In the genomic region with DNA sequence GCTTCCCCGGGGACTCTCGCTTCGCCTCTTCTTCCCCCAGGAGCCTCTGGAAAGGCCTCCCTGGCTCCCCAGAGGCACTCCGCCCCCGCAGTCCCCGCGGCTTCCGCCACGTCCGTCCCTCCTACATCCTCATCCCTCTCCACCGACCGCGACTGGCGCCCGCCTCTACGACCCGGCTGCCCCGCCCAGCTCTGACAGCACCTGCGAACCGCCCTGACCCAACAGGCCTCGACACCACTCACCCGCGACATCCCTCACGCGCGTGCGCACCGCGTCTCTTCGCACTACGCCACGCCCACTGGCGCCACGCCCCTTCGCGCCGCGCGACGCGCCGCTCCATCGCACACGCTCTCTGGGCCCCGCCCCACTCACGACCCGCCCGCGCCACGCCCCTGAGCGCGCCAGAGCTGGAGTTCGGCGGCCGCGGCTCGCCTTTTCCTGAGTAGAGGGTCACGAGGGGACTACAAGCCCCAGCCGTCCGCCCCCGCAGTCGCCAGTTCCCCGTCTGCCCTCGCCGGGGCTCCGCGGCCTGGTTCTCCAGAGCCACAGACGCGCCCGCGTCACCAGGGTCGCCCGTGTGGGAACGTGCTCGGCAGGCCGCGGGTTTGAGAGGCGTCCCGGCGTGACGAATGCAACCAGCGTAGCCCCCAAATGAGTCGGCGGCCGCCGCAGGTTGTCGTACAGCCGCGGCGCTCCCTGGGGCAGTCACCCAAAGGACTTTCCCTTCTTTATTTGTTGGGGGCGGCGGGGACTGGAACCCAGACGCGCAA, we compare ENCODE assay signal across 8 cellular contexts. TPM values are rescaled to one million over a fixed set of nuclear protein-coding genes. Genes with fewer than 3 reads are reported as not detected.
DNase-seq lines count a peak whose midpoint lies in the region; ATAC-seq and TF ChIP-seq lines count a peak whose summit lies in the region.

No MANE protein-coding gene starts in this region.

- DNase-seq in Daoy (ENCODE audit: low read depth) (peak; percentile 98), GM23338 (ENCODE audit: low spot score) (peak; percentile 88), Karpas-422 (peak; percentile 99), Peyer's patch (peak; percentile 96 to 99 (median 98)), activated T-helper 1 cell treated with Interleukin-2 at 50 U/mL for 16 hours (ENCODE audit: low read depth) (peak; percentile 97), esophagus squamous epithelium (lab: John Stamatoyannopoulos, UW) (peak; percentile 80), naive B cell (peak; percentile 99)
- DNase-seq in stimulated activated effector memory CD8-positive, alpha-beta T cell treated with anti-CD3 and anti-CD28 coated beads, Interleukin-12 subunit alpha, Interleukin-12 subunit beta, amount 100 ng/mL, for 72 hours (ENCODE audit: low spot score in 2 of 2) = peak; percentile 98 to 99

- H3K9me3 ChIP-seq in Karpas-422 (ENCODE audit: low read length) = no peaks in the 10 kb centered on the region
- no peaks in the 10 kb centered on the region for H3K9me3 ChIP-seq in Peyer's patch
- H3K9me3 ChIP-seq in esophagus squamous epithelium = no peaks in the 10 kb centered on the region

- peak overlapping the region; percentile 82 for H3K4me3 ChIP-seq in GM23338
- H3K4me3 ChIP-seq in Karpas-422 (ENCODE audit: low read length) = peak overlapping the region; percentile 77
- peak overlapping the region; percentile 69 to 97 (median 84) for H3K4me3 ChIP-seq in Peyer's patch
- peak overlapping the region; percentile 62 to 94 (median 85) for H3K4me3 ChIP-seq in esophagus squamous epithelium

- H3K27ac Mint-ChIP-seq in GM23338 (peak overlapping the region; percentile 89; the same call in 1 of the 2 replicates), naive B cell (peak overlapping the region; percentile 97 to 100 (median 100))
- H3K27ac Mint-ChIP-seq in stimulated activated effector memory CD8-positive, alpha-beta T cell treated with anti-CD3 and anti-CD28 coated beads, Interleukin-12 subunit alpha, Interleukin-12 subunit beta, amount 100 ng/mL, for 72 hours = peak overlapping the region; percentile 100

- H3K4me3 Mint-ChIP-seq in GM23338 = peak overlapping the region; percentile 96
- H3K4me3 Mint-ChIP-seq in naive B cell = peak overlapping the region; percentile 78 to 97 (median 94)
- peak overlapping the region; percentile 91 for H3K4me3 Mint-ChIP-seq in stimulated activated effector memory CD8-positive, alpha-beta T cell treated with anti-CD3 and anti-CD28 coated beads, Interleukin-12 subunit alpha, Interleukin-12 subunit beta, amount 100 ng/mL, for 72 hours

- peak overlapping the region; percentile 94 for H3K9ac ChIP-seq in Karpas-422 (ENCODE audit: low read length)

- no peaks in the 10 kb centered on the region for H4K20me1 ChIP-seq in GM23338 (replicated peaks; ENCODE audit: insufficient read depth)
- H4K20me1 ChIP-seq in Karpas-422 (ENCODE audit: insufficient read depth, low read depth, low read length) = no peaks in the 10 kb centered on the region

- TF ChIP-seq POLR2A in Peyer's patch (IDR thresholded peaks at IDR 0.05) (peak; percentile 86 to 91), esophagus squamous epithelium (IDR thresholded peaks at IDR 0.05) (peak in 3 of 4 donors; percentile 81 to 98 (median 91))

- H2AFZ ChIP-seq in GM23338 = peak overlapping the region; percentile 90
- H2AFZ ChIP-seq in Karpas-422 (ENCODE audit: low read length) = no peak overlapping the region

- no peak overlapping the region for H3K27ac ChIP-seq in GM23338 (ENCODE audit: low read depth)
- peak overlapping the region; percentile 100 for H3K27ac ChIP-seq in Karpas-422 (ENCODE audit: low read length)
- H3K27ac ChIP-seq in Peyer's patch = peak overlapping the region; percentile 93 to 100 (median 98)
- peak overlapping the region; percentile 97 to 99 (median 99) for H3K27ac ChIP-seq in esophagus squamous epithelium

- no peaks in the 10 kb centered on the region; the same call in 1 of the 2 replicates for H3K36me3 ChIP-seq in GM23338 (ENCODE audit: insufficient read depth)
- peaks cover 11% of the 10 kb centered on the region for H3K36me3 ChIP-seq in Karpas-422 (ENCODE audit: insufficient read depth, low read length)
- peaks cover 0 to 10% (median 0%) of the 10 kb centered on the region in 3 donors for H3K36me3 ChIP-seq in Peyer's patch
- peaks cover 0 to 15% (median 0%) of the 10 kb centered on the region in 3 donors for H3K36me3 ChIP-seq in esophagus squamous epithelium

- H3K4me2 ChIP-seq in GM23338 (peak overlapping the region; percentile 78), Karpas-422 (ENCODE audit: low read depth, low read length, poor library complexity, severe bottlenecking) (peak overlapping the region; percentile 92)

- H3K9me3 Mint-ChIP-seq in GM23338 (no peaks in the 10 kb centered on the region; the same call in 2 of the 3 replicates), naive B cell (no peaks in the 10 kb centered on the region)
- H3K9me3 Mint-ChIP-seq in stimulated activated effector memory CD8-positive, alpha-beta T cell treated with anti-CD3 and anti-CD28 coated beads, Interleukin-12 subunit alpha, Interleukin-12 subunit beta, amount 100 ng/mL, for 72 hours = no peaks in the 10 kb centered on the region

- peaks cover 13% of the 10 kb centered on the region for H3K4me1 Mint-ChIP-seq in GM23338
- H3K4me1 Mint-ChIP-seq in naive B cell = peaks cover 34 to 54% (median 40%) of the 10 kb centered on the region in 3 donors
- peaks cover 55% of the 10 kb centered on the region for H3K4me1 Mint-ChIP-seq in stimulated activated effector memory CD8-positive, alpha-beta T cell treated with anti-CD3 and anti-CD28 coated beads, Interleukin-12 subunit alpha, Interleukin-12 subunit beta, amount 100 ng/mL, for 72 hours

- peaks cover 9% of the 10 kb centered on the region; the same call in 1 of the 2 replicates for H3K4me1 ChIP-seq in GM23338 (ENCODE audit: insufficient read depth)
- H3K4me1 ChIP-seq in Karpas-422 (ENCODE audit: low read length) = peaks cover 66% of the 10 kb centered on the region
- peaks cover 0 to 8% (median 6%) of the 10 kb centered on the region in 4 donors for H3K4me1 ChIP-seq in Peyer's patch
- peaks cover 12 to 37% (median 19%) of the 10 kb centered on the region in 3 donors for H3K4me1 ChIP-seq in esophagus squamous epithelium

- H3K79me2 ChIP-seq in GM23338 (replicated peaks; ENCODE audit: insufficient read depth) = no peaks in the 10 kb centered on the region
- H3K79me2 ChIP-seq in Karpas-422 (ENCODE audit: low read length) = peaks cover 5% of the 10 kb centered on the region; the same call in 1 of the 2 replicates

- TF ChIP-seq CTCF in GM23338 (conservative IDR thresholded peaks at IDR 0.05; ENCODE audit: low read depth in 2 of 2) (no peak), Peyer's patch (IDR thresholded peaks at IDR 0.05) (peak in 1 of 6 experiments; percentile 5), esophagus squamous epithelium (IDR thresholded peaks at IDR 0.05) (peak in 1 of 6 experiments; percentile 14)

- intact Hi-C loops in esophagus squamous epithelium (cut with DNase I) = no loop called here

- peaks cover 12% of the 10 kb centered on the region for H3K27me3 Mint-ChIP-seq in GM23338 (ENCODE audit: insufficient read depth, low read depth, poor library complexity)
- H3K27me3 Mint-ChIP-seq in naive B cell = no peaks in the 10 kb centered on the region

- H3K9me2 ChIP-seq in GM23338 (ENCODE audit: insufficient read depth) = 0 out of 2 replicates have a peak, but pooled peaks cover 3% of the 10 kb centered on the region
- H3K9me2 ChIP-seq in Karpas-422 (replicated peaks; ENCODE audit: insufficient read depth, low read length) = no peaks in the 10 kb centered on the region

- ATAC-seq in GM23338 (peak; percentile 94), naive B cell (ENCODE audit: low read depth in 2 of 2) (peak; percentile 73 to 76)
- peak; percentile 85 for ATAC-seq in stimulated activated effector memory CD8-positive, alpha-beta T cell treated with anti-CD3 and anti-CD28 coated beads, Interleukin-12 subunit alpha, Interleukin-12 subunit beta, amount 100 ng/mL, for 72 hours

- 0% methylated on average over 4 of the region's 94 CpGs; no CpG with 5 or more reads in 1 of the 2 donors for WGBS in esophagus squamous epithelium, 2 donors

- peaks cover 2% of the 10 kb centered on the region; the same call in 1 of the 3 replicates for H3K36me3 Mint-ChIP-seq in GM23338 (ENCODE audit: low read depth)
- no peaks in the 10 kb centered on the region for H3K36me3 Mint-ChIP-seq in naive B cell
- peaks cover 44% of the 10 kb centered on the region for H3K36me3 Mint-ChIP-seq in stimulated activated effector memory CD8-positive, alpha-beta T cell treated with anti-CD3 and anti-CD28 coated beads, Interleukin-12 subunit alpha, Interleukin-12 subunit beta, amount 100 ng/mL, for 72 hours

- peaks cover 9% of the 10 kb centered on the region; the same call in 1 of the 2 replicates for H3F3A ChIP-seq in GM23338 (replicated peaks; ENCODE audit: low read depth)

- H3K27me3 ChIP-seq in GM23338 (ENCODE audit: insufficient read depth) (no peaks in the 10 kb centered on the region), Karpas-422 (ENCODE audit: low read length) (no peaks in the 10 kb centered on the region), Peyer's patch (no peaks in the 10 kb centered on the region), esophagus squamous epithelium (no peaks in the 10 kb centered on the region)

TF ChIP-seq in GM23338, 12 proteins besides CTCF, POLR2A, EP300 and RAD21 (continues in another document):
- TF ChIP-seq POLR2AphosphoS5 (IDR thresholded peaks at IDR 0.05; ENCODE audit: low read depth) = peak; percentile 72
- peak; percentile 8; the same call in 1 of the 2 replicates for TF ChIP-seq CREB1 (CRISPR knock-in tag; IDR thresholded peaks at IDR 0.05; ENCODE audit: low read depth)

RNA-seq across cellular contexts. Expression of a gene that starts 56.2 kb away (rescaled TPM):
- 1.5 and 5.4 TPM in 2 replicates for total RNA-seq in Daoy (2014; rRNA removed; shearing (Covaris generic))
- 5.6 and 7.3 TPM in 2 replicates for total RNA-seq in GM23338 (2014; rRNA removed; shearing (Covaris generic))
- polyA plus RNA-seq in GM23338 (2016; fragmentation: Nextera tagmentation; extraction: Ambion mirVana) = 3.5 and 3.9 TPM in 2 replicates
- 7.0 and 10.1 TPM in 2 replicates for total RNA-seq in Karpas-422 (2014; rRNA removed; shearing (Covaris generic); ENCODE audit: low replicate concordance)
- 10 to 100 TPM in 2 of 4 donors, 1 to 10 TPM in 2; 5.2 to 23.1 (median 9.8) TPM for total RNA-seq in Peyer's patch
- total RNA-seq in esophagus squamous epithelium = 1 to 10 TPM; 2.3 to 6.9 (median 3.8) TPM
- 1 to 10 TPM in 3 of 6 donors, under 1 TPM in 2, not detected in 1; 0.67 to 2.4 (median 1.1) TPM for polyA plus RNA-seq in naive B cell (ENCODE audit: low read depth in 6 of 6)
